8 cellular contexts compared by ENCODE assay signal in genomic region chr1:167722870-167723251, GRCh38. TPM values are rescaled to one million over a fixed set of nuclear protein-coding genes. Genes with fewer than 3 reads are reported as not detected.
DNase-seq lines count a peak whose midpoint lies in the region; ATAC-seq and TF ChIP-seq lines count a peak whose summit lies in the region.

No MANE protein-coding gene starts in this region.

- peaks cover 4% of the 10 kb centered on the region; the same call in 1 of the 2 replicates for H3K36me3 ChIP-seq in BE2C
- H3K36me3 ChIP-seq in colonic mucosa: no peaks in the 10 kb centered on the region

- no peaks in the 10 kb centered on the region for H3K9me3 ChIP-seq in BE2C
- H3K9me3 ChIP-seq in colonic mucosa: no peaks in the 10 kb centered on the region

- DNase-seq in BE2C (no peak), colonic mucosa (no peak), NCI-H2081 treated with DMSO at 0.1 percent for 48 hours (lab: John Stamatoyannopoulos, UW) (no peak), HCEC 1CT (no peak), NCI-H524 (lab: John Stamatoyannopoulos, UW) (no peak), SKM-1 treated with dmso at 0.1 percent for 144 hours (lab: John Stamatoyannopoulos, UW; ENCODE audit: unreplicated experiment) (no peak)
- no peak for DNase-seq in naive thymus-derived CD8-positive, alpha-beta T cell

- intact Hi-C loops in colonic mucosa (cut with DNase I): loop anchor here (5.0 kb wide), 1 partner anchor 79 kb away; no protein-coding TSS in a partner anchor

- peak overlapping the region; percentile 87 to 99 (median 94) for H3K4me3 Mint-ChIP-seq in IgD-negative memory B cell
- peak overlapping the region; percentile 82 to 98 (median 96) for H3K4me3 Mint-ChIP-seq in naive thymus-derived CD8-positive, alpha-beta T cell

- H3K36me3 Mint-ChIP-seq in IgD-negative memory B cell: peaks cover 4% of the 10 kb centered on the region
- peaks cover 0 to 2% (median 0%) of the 10 kb centered on the region in 3 donors for H3K36me3 Mint-ChIP-seq in naive thymus-derived CD8-positive, alpha-beta T cell

- H3K27ac Mint-ChIP-seq in IgD-negative memory B cell: peak overlapping the region in 2 of 3 donors; percentile 30 to 60
- H3K27ac Mint-ChIP-seq in naive thymus-derived CD8-positive, alpha-beta T cell: peak overlapping the region in 3 of 10 donors; percentile 44 to 71 (median 67)

- H3K27ac ChIP-seq in colonic mucosa: peak overlapping the region; percentile 90

- H3K4me3 ChIP-seq in BE2C (ENCODE audit: low read depth, low read length) (peak overlapping the region; percentile 75), colonic mucosa (peak overlapping the region; percentile 99)

- TF ChIP-seq CTCF in BE2C (IDR thresholded peaks at IDR 0.05; ENCODE audit: low read depth, low read length): no peak
- TF ChIP-seq CTCF in colonic mucosa (IDR thresholded peaks at IDR 0.05): no peak

- H3K27me3 Mint-ChIP-seq in IgD-negative memory B cell: no peaks in the 10 kb centered on the region
- peaks cover 0 to 9% (median 0%) of the 10 kb centered on the region in 5 donors for H3K27me3 Mint-ChIP-seq in naive thymus-derived CD8-positive, alpha-beta T cell

- peak overlapping the region; percentile 89 to 93 for H3K9ac ChIP-seq in colonic mucosa (ENCODE audit: low read depth in 2 of 2, low read length in 2 of 2)

- H3K9me3 Mint-ChIP-seq in IgD-negative memory B cell: peaks cover 0 to 2% (median 0%) of the 10 kb centered on the region in 3 donors
- no peaks in the 10 kb centered on the region for H3K9me3 Mint-ChIP-seq in naive thymus-derived CD8-positive, alpha-beta T cell

- no peaks in the 10 kb centered on the region for H3K27me3 ChIP-seq in BE2C
- no peaks in the 10 kb centered on the region for H3K27me3 ChIP-seq in colonic mucosa

- peaks cover 46 to 58% (median 56%) of the 10 kb centered on the region in 3 donors for H3K4me1 Mint-ChIP-seq in IgD-negative memory B cell
- H3K4me1 Mint-ChIP-seq in naive thymus-derived CD8-positive, alpha-beta T cell: peaks cover 22 to 51% (median 37%) of the 10 kb centered on the region in 4 donors

- ATAC-seq in naive thymus-derived CD8-positive, alpha-beta T cell: no peak

- peaks cover 3% of the 10 kb centered on the region; the same call in 1 of the 2 replicates for H3K4me1 ChIP-seq in BE2C
- H3K4me1 ChIP-seq in colonic mucosa: no peaks in the 10 kb centered on the region

- POLR2A ChIA-PET in naive thymus-derived CD8-positive, alpha-beta T cell (lab: Charles Lee): interaction anchor here (0.5 kb wide), 1 partner anchor 165 kb away, joined by 3 read pairs; no protein-coding TSS in a partner anchor

RNA-seq across cellular contexts. Expression of gene MPZL1, which starts 1.1 kb away (rescaled TPM):
- 46.7 TPM for polyA plus RNA-seq in BE2C (2012; ENCODE audit: insufficient read depth, insufficient read length, low read depth)
- polyA plus RNA-seq in IgD-negative memory B cell: 33.8 TPM
- total RNA-seq in colonic mucosa: 100 to 1,000 TPM; 112 to 144 TPM
- total RNA-seq in naive thymus-derived CD8-positive, alpha-beta T cell: 1 to 10 TPM; 6.9 to 8.3 TPM
- 1 to 10 TPM; 7.9 to 8.9 (median 8.2) TPM for polyA plus RNA-seq in naive thymus-derived CD8-positive, alpha-beta T cell

Comparison
In these comparisons a context has a peak if more than half of its experiments do, and no peak if none do; other contexts are left out.
1. RNA of gene MPZL1, which starts 1.1 kb away (total RNA-seq): 112 to 144 TPM in colonic mucosa; 6.9 to 8.3 TPM in naive thymus-derived CD8-positive, alpha-beta T cell; every median in the first group is over 10 times any median in the second.